In the genomic region with DNA sequence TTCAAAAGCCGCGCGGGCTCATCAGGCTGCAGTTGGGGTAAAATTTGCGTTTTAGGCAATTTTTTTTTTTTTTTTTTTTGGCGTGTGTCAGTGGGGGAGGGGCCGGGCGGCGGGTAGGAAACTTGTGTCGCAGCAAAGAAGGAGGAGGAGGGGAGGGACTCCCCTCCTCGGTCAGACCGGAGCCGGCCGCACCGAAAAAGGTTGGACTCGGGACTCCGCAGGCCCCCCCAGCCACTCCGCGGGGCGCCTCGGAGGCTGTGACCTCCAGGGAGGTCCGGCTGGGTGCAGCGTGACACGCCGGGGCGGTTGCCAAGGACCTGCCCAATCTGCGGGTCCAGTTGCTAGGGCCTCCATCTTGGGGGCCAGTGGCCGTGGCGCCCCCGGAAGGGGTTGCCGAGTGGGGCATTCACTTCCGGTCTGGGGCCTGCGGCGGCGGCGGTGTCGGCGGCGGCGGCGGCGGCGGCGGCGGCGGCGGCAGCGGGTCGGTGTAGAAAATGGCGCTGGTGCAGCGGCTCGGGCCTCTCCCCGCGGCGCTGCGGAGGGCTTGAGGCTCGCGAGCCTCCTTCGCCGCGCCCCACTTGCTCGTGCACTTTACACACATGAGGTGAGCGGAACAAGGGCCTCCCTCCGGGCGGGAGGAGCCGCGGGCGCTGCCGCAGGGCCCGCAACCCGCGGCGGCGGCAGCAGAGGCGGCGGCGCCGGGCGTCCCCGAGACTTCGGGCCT, we compare ENCODE assay signal across 1 cellular context.
A peak's percentile ranks its signal among the peaks of the same experiment; 100 is the strongest.
TF ChIP-seq lines count a peak whose summit lies in the region.

A gene (plus strand): TSS at position 409 of the 724 bp plus-strand sequence. CDS start 191 bp downstream, at position 600.

TF ChIP-seq in K562, 482 proteins besides CTCF, POLR2A, EP300 and RAD21 (continued from another document and continues in another):
- peak; percentile 35 for TF ChIP-seq CCNT2 (IDR thresholded peaks at IDR 0.05; ENCODE audit: borderline replicate concordance, extremely low read depth, insufficient read length, low read depth, low read length)
- TF ChIP-seq ZNF644 (tag; IDR thresholded peaks at IDR 0.05; ENCODE audit: low read depth), result 0 out of 2 replicates have a peak, but pooled peaks have one; percentile 54
- TF ChIP-seq SIN3B (IDR thresholded peaks at IDR 0.05; ENCODE audit: low read depth), result peak; percentile 80; the same call in 1 of the 2 replicates
- TF ChIP-seq MTA2 (IDR thresholded peaks at IDR 0.05; ENCODE audit: low read depth), result peak; percentile 57
- TF ChIP-seq, protein P1, sequence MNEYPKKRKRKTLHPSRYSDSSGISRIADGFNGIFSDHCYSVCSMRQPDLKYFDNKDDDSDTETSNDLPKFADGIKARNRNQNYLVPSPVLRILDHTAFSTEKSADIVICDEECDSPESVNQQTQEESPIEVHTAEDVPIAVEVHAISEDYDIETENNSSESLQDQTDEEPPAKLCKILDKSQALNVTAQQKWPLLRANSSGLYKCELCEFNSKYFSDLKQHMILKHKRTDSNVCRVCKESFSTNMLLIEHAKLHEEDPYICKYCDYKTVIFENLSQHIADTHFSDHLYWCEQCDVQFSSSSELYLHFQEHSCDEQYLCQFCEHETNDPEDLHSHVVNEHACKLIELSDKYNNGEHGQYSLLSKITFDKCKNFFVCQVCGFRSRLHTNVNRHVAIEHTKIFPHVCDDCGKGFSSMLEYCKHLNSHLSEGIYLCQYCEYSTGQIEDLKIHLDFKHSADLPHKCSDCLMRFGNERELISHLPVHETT (CRISPR knock-in tag; conservative IDR thresholded peaks at IDR 0.05 in 1 of 2, IDR thresholded peaks at IDR 0.05 in 1 of 2), result peak in 1 of 2 experiments; percentile 99; a peak in 2 of 4 replicates
- TF ChIP-seq SMARCA5 (IDR thresholded peaks at IDR 0.05), result no peak
- TF ChIP-seq, protein P2, sequence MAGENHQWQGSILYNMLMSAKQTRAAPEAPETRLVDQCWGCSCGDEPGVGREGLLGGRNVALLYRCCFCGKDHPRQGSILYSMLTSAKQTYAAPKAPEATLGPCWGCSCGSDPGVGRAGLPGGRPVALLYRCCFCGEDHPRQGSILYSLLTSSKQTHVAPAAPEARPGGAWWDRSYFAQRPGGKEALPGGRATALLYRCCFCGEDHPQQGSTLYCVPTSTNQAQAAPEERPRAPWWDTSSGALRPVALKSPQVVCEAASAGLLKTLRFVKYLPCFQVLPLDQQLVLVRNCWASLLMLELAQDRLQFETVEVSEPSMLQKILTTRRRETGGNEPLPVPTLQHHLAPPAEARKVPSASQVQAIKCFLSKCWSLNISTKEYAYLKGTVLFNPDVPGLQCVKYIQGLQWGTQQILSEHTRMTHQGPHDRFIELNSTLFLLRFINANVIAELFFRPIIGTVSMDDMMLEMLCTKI (IDR thresholded peaks at IDR 0.05; ENCODE audit: partially characterized antibody), result no peak
- peak; percentile 65 for TF ChIP-seq EP400 (IDR thresholded peaks at IDR 0.05)
- TF ChIP-seq ZNF431 (CRISPR knock-in tag; IDR thresholded peaks at IDR 0.05), result no peak
- no peak for TF ChIP-seq HNRNPUL1 (IDR thresholded peaks at IDR 0.05; ENCODE audit: low read length)
- TF ChIP-seq, protein P3, sequence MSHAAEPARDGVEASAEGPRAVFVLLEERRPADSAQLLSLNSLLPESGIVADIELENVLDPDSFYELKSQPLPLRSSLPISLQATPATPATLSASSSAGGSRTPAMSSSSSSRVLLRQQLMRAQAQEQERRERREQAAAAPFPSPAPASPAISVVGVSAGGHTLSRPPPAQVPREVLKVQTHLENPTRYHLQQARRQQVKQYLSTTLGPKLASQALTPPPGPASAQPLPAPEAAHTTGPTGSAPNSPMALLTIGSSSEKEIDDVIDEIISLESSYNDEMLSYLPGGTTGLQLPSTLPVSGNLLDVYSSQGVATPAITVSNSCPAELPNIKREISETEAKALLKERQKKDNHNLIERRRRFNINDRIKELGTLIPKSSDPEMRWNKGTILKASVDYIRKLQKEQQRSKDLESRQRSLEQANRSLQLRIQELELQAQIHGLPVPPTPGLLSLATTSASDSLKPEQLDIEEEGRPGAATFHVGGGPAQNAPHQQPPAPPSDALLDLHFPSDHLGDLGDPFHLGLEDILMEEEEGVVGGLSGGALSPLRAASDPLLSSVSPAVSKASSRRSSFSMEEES (CRISPR knock-in tag; IDR thresholded peaks at IDR 0.05), result no peak
- TF ChIP-seq, protein P4, sequence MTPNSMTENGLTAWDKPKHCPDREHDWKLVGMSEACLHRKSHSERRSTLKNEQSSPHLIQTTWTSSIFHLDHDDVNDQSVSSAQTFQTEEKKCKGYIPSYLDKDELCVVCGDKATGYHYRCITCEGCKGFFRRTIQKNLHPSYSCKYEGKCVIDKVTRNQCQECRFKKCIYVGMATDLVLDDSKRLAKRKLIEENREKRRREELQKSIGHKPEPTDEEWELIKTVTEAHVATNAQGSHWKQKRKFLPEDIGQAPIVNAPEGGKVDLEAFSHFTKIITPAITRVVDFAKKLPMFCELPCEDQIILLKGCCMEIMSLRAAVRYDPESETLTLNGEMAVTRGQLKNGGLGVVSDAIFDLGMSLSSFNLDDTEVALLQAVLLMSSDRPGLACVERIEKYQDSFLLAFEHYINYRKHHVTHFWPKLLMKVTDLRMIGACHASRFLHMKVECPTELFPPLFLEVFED (CRISPR knock-in tag; conservative IDR thresholded peaks at IDR 0.05), result no peak
- TF ChIP-seq, protein P5, sequence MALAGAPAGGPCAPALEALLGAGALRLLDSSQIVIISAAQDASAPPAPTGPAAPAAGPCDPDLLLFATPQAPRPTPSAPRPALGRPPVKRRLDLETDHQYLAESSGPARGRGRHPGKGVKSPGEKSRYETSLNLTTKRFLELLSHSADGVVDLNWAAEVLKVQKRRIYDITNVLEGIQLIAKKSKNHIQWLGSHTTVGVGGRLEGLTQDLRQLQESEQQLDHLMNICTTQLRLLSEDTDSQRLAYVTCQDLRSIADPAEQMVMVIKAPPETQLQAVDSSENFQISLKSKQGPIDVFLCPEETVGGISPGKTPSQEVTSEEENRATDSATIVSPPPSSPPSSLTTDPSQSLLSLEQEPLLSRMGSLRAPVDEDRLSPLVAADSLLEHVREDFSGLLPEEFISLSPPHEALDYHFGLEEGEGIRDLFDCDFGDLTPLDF (CRISPR knock-in tag; IDR thresholded peaks at IDR 0.05), result no peak
- no peak for TF ChIP-seq NFYB (IDR thresholded peaks at IDR 0.05; ENCODE audit: extremely low read depth, insufficient read length)
- peak; percentile 27; the same call in 1 of the 2 replicates for TF ChIP-seq ZNF263 (CRISPR knock-in tag; IDR thresholded peaks at IDR 0.05; ENCODE audit: borderline replicate concordance)
- TF ChIP-seq ZZZ3 (IDR thresholded peaks at IDR 0.05), result no peak
- TF ChIP-seq CTBP1 (IDR thresholded peaks at IDR 0.05; ENCODE audit: borderline replicate concordance), result peak; percentile 88
- TF ChIP-seq, protein P6, sequence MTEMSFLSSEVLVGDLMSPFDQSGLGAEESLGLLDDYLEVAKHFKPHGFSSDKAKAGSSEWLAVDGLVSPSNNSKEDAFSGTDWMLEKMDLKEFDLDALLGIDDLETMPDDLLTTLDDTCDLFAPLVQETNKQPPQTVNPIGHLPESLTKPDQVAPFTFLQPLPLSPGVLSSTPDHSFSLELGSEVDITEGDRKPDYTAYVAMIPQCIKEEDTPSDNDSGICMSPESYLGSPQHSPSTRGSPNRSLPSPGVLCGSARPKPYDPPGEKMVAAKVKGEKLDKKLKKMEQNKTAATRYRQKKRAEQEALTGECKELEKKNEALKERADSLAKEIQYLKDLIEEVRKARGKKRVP (CRISPR knock-in tag; IDR thresholded peaks at IDR 0.05), result 0 out of 2 replicates have a peak, but pooled peaks have one; percentile 15
- no peak for TF ChIP-seq CREBBP (IDR thresholded peaks at IDR 0.05; ENCODE audit: low read depth, low read length)
- peak; percentile 25; the same call in 1 of the 2 replicates for TF ChIP-seq CREB1 (IDR thresholded peaks at IDR 0.05)
- TF ChIP-seq CREB1 (CRISPR knock-in tag; IDR thresholded peaks at IDR 0.05), result no peak
- no peak for TF ChIP-seq ARHGAP35 (IDR thresholded peaks at IDR 0.05; ENCODE audit: partially characterized antibody)
- peak; percentile 45; the same call in 1 of the 2 replicates for TF ChIP-seq DPF2 (IDR thresholded peaks at IDR 0.05)
- TF ChIP-seq, protein P7, sequence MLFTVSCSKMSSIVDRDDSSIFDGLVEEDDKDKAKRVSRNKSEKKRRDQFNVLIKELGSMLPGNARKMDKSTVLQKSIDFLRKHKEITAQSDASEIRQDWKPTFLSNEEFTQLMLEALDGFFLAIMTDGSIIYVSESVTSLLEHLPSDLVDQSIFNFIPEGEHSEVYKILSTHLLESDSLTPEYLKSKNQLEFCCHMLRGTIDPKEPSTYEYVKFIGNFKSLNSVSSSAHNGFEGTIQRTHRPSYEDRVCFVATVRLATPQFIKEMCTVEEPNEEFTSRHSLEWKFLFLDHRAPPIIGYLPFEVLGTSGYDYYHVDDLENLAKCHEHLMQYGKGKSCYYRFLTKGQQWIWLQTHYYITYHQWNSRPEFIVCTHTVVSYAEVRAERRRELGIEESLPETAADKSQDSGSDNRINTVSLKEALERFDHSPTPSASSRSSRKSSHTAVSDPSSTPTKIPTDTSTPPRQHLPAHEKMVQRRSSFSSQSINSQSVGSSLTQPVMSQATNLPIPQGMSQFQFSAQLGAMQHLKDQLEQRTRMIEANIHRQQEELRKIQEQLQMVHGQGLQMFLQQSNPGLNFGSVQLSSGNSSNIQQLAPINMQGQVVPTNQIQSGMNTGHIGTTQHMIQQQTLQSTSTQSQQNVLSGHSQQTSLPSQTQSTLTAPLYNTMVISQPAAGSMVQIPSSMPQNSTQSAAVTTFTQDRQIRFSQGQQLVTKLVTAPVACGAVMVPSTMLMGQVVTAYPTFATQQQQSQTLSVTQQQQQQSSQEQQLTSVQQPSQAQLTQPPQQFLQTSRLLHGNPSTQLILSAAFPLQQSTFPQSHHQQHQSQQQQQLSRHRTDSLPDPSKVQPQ (CRISPR knock-in tag; IDR thresholded peaks at IDR 0.05; ENCODE audit: borderline replicate concordance), result no peak
- TF ChIP-seq GABPB1 (CRISPR knock-in tag; IDR thresholded peaks at IDR 0.05), result peak; percentile 91
- peak; percentile 48 for TF ChIP-seq CREM (IDR thresholded peaks at IDR 0.05; ENCODE audit: low read depth)
- no peak; the same call in 1 of the 2 replicates for TF ChIP-seq KAT7 (CRISPR knock-in tag; IDR thresholded peaks at IDR 0.05; ENCODE audit: borderline replicate concordance)
- TF ChIP-seq, protein P8, sequence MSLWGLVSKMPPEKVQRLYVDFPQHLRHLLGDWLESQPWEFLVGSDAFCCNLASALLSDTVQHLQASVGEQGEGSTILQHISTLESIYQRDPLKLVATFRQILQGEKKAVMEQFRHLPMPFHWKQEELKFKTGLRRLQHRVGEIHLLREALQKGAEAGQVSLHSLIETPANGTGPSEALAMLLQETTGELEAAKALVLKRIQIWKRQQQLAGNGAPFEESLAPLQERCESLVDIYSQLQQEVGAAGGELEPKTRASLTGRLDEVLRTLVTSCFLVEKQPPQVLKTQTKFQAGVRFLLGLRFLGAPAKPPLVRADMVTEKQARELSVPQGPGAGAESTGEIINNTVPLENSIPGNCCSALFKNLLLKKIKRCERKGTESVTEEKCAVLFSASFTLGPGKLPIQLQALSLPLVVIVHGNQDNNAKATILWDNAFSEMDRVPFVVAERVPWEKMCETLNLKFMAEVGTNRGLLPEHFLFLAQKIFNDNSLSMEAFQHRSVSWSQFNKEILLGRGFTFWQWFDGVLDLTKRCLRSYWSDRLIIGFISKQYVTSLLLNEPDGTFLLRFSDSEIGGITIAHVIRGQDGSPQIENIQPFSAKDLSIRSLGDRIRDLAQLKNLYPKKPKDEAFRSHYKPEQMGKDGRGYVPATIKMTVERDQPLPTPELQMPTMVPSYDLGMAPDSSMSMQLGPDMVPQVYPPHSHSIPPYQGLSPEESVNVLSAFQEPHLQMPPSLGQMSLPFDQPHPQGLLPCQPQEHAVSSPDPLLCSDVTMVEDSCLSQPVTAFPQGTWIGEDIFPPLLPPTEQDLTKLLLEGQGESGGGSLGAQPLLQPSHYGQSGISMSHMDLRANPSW (CRISPR knock-in tag; IDR thresholded peaks at IDR 0.05), result no peak
- TF ChIP-seq, protein P9, sequence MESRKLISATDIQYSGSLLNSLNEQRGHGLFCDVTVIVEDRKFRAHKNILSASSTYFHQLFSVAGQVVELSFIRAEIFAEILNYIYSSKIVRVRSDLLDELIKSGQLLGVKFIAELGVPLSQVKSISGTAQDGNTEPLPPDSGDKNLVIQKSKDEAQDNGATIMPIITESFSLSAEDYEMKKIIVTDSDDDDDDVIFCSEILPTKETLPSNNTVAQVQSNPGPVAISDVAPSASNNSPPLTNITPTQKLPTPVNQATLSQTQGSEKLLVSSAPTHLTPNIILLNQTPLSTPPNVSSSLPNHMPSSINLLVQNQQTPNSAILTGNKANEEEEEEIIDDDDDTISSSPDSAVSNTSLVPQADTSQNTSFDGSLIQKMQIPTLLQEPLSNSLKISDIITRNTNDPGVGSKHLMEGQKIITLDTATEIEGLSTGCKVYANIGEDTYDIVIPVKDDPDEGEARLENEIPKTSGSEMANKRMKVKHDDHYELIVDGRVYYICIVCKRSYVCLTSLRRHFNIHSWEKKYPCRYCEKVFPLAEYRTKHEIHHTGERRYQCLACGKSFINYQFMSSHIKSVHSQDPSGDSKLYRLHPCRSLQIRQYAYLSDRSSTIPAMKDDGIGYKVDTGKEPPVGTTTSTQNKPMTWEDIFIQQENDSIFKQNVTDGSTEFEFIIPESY (CRISPR knock-in tag; IDR thresholded peaks at IDR 0.05), result no peak
- 0 out of 2 replicates have a peak, but pooled peaks have one; percentile 37 for TF ChIP-seq ILF3 (IDR thresholded peaks at IDR 0.05; ENCODE audit: borderline replicate concordance)
- peak; percentile 65 for TF ChIP-seq ELF1 (tag; IDR thresholded peaks at IDR 0.05)
- peak; percentile 66 for TF ChIP-seq ZEB2 (IDR thresholded peaks at IDR 0.05)
- TF ChIP-seq, protein P10, sequence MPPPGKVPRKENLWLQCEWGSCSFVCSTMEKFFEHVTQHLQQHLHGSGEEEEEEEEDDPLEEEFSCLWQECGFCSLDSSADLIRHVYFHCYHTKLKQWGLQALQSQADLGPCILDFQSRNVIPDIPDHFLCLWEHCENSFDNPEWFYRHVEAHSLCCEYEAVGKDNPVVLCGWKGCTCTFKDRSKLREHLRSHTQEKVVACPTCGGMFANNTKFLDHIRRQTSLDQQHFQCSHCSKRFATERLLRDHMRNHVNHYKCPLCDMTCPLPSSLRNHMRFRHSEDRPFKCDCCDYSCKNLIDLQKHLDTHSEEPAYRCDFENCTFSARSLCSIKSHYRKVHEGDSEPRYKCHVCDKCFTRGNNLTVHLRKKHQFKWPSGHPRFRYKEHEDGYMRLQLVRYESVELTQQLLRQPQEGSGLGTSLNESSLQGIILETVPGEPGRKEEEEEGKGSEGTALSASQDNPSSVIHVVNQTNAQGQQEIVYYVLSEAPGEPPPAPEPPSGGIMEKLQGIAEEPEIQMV (tag; conservative IDR thresholded peaks at IDR 0.05; ENCODE audit: low read depth), result no peak
- TF ChIP-seq, protein P11, sequence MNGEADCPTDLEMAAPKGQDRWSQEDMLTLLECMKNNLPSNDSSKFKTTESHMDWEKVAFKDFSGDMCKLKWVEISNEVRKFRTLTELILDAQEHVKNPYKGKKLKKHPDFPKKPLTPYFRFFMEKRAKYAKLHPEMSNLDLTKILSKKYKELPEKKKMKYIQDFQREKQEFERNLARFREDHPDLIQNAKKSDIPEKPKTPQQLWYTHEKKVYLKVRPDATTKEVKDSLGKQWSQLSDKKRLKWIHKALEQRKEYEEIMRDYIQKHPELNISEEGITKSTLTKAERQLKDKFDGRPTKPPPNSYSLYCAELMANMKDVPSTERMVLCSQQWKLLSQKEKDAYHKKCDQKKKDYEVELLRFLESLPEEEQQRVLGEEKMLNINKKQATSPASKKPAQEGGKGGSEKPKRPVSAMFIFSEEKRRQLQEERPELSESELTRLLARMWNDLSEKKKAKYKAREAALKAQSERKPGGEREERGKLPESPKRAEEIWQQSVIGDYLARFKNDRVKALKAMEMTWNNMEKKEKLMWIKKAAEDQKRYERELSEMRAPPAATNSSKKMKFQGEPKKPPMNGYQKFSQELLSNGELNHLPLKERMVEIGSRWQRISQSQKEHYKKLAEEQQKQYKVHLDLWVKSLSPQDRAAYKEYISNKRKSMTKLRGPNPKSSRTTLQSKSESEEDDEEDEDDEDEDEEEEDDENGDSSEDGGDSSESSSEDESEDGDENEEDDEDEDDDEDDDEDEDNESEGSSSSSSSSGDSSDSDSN (IDR thresholded peaks at IDR 0.05; ENCODE audit: borderline replicate concordance in 1 of 2, low read depth in 2 of 2, low read length in 2 of 2), result peak; percentile 7 to 42; a peak in 3 of 4 replicates
- peak; percentile 98 for TF ChIP-seq NR2C1 (IDR thresholded peaks at IDR 0.05)
- TF ChIP-seq NR2C1 (tag; IDR thresholded peaks at IDR 0.05), result peak; percentile 99
